1 cellular context compared by ENCODE assay signal in genomic region chr13:110332750-110333149, GRCh38.
TF ChIP-seq lines count a peak whose summit lies in the region.

No MANE protein-coding gene starts in this region.

TF ChIP-seq in IMR-90, 13 proteins besides CTCF, POLR2A, EP300 and RAD21:
- TF ChIP-seq USF2 (IDR thresholded peaks at IDR 0.05; ENCODE audit: low read depth, low read length) (no peak), MAFK (IDR thresholded peaks at IDR 0.05; ENCODE audit: low read depth, low read length) (peak; percentile 66), MXI1 (IDR thresholded peaks at IDR 0.05; ENCODE audit: borderline replicate concordance, low read depth, low read length) (no peak), ELK1 (IDR thresholded peaks at IDR 0.05; ENCODE audit: borderline replicate concordance, low read depth, low read length) (no peak), CEBPB (IDR thresholded peaks at IDR 0.05; ENCODE audit: low read depth, low read length) (no peak), RFX5 (IDR thresholded peaks at IDR 0.05; ENCODE audit: low read depth, low read length) (no peak)
